ENCODE assay signal across 1 cellular context in genomic region chr19:5224480-5224879, GRCh38.
A peak's percentile ranks its signal among the peaks of the same experiment; 100 is the strongest.
TF ChIP-seq lines count a peak whose summit lies in the region.

No MANE protein-coding gene starts in this region.

TF ChIP-seq in K562, 482 proteins besides CTCF, POLR2A, EP300 and RAD21 (continued from another document):
- TF ChIP-seq ZNF740 (CRISPR knock-in tag; IDR thresholded peaks at IDR 0.05) = no peak
- TF ChIP-seq ZNF740 (tag; IDR thresholded peaks at IDR 0.05) = no peak
- TF ChIP-seq KDM1A (IDR thresholded peaks at IDR 0.05) = peak; percentile 60 to 81; a peak in 3 of 4 replicates
- TF ChIP-seq SMARCA5 (IDR thresholded peaks at IDR 0.05) = peak; percentile 88
- peak; percentile 74; the same call in 1 of the 2 replicates for TF ChIP-seq ZNF436 (CRISPR knock-in tag; IDR thresholded peaks at IDR 0.05)
- TF ChIP-seq BCOR (IDR thresholded peaks at IDR 0.05) = peak; percentile 92
